Comparison of ENCODE assay signal across 9 cellular contexts in the genomic region with DNA sequence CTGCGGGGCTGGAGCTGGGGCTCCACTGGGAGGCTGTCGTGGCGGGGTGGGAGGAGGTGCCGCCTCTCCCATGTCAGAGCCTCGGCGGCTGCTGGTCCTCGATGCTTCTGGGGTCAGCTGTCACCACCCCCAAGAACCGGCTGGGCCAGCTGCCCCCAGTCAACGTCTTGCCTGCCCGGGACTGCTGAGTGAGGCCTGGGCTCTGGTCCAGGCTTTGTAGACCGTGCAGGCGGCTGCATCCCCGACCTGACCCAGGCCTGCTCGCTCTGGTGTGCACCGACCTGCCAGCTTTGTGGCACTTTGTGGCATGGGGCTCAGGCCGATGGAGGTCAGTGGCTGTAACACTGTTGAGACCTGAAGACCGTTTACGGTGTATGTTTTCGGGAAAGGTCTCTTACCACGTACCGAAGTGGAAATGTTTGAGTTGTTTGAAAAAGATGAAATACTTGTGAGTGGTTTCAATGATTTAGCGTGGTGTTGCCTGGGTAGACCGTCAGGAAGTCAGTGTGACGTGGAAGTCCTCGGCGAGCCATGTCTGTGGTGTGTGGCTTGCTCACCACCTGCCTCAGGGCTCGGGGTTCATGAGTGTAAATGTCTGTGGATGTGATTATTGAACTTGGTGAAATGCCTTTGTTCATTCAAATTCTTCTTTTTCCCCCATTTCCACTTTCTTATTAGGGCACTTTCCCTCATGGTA. TPM values are rescaled to one million over a fixed set of nuclear protein-coding genes. Genes with fewer than 3 reads are reported as not detected.
DNase-seq lines count a peak whose midpoint lies in the region; ATAC-seq and TF ChIP-seq lines count a peak whose summit lies in the region.
"Had no signal": no experiment of that assay in that cellular context is flagged by ENCODE, and none has a peak within 500 bp of the region (broad histone marks: within the 10 kb centered on the region; RNA-seq: fewer than 3 reads in every experiment).

No MANE protein-coding gene starts in this region.

- peak overlapping the region; percentile 2 for H3K14ac ChIP-seq in trophoblast cell (ENCODE audit: low read length)

- H3K27me3 Mint-ChIP-seq in brain, result no peaks in the 10 kb centered on the region

- ATAC-seq in upper lobe of right lung, result peak; percentile 5
- no peak for ATAC-seq in HG03097 (IDR thresholded peaks at IDR 0.05; ENCODE audit: low FRiP score, unreplicated experiment)
- no peak for ATAC-seq in GM18519 (IDR thresholded peaks at IDR 0.05; ENCODE audit: low FRiP score, unreplicated experiment)
- no peak for ATAC-seq in GM18907 (IDR thresholded peaks at IDR 0.05; ENCODE audit: unreplicated experiment)

- H3K36me3 ChIP-seq in trophoblast cell (ENCODE audit: control insufficient read depth in 1 of 2, insufficient read depth in 2 of 2, low read length in 2 of 2), result peaks cover 0 to 3% of the 10 kb centered on the region in 2 experiments
- no peaks in the 10 kb centered on the region for H3K36me3 ChIP-seq in upper lobe of right lung

- peaks cover 6% of the 10 kb centered on the region for H3K79me2 ChIP-seq in trophoblast cell (ENCODE audit: control insufficient read depth, insufficient read depth, low read length, poor library complexity)

- H3K4me1 Mint-ChIP-seq in brain, result peaks cover 32% of the 10 kb centered on the region

- H3K4ac ChIP-seq in trophoblast cell (ENCODE audit: low read depth, low read length), result no peak overlapping the region

- H3K27ac Mint-ChIP-seq in brain, result peak overlapping the region in 4 of 5 experiments; percentile 14 to 76 (median 52)

- H2AK5ac ChIP-seq in trophoblast cell (ENCODE audit: low read length), result no peak overlapping the region

- H3K79me1 ChIP-seq in trophoblast cell (ENCODE audit: low read length), result peaks cover 24% of the 10 kb centered on the region

- H3K4me3 Mint-ChIP-seq in brain, result no peak overlapping the region

- H3K4me3 ChIP-seq in trophoblast cell (ENCODE audit: low read depth, low read length), result no peak overlapping the region
- no peak overlapping the region for H3K4me3 ChIP-seq in upper lobe of right lung

- DNase-seq in activated CD4-positive, alpha-beta T cell treated with anti-CD3 and anti-CD28 coated beads, Interleukin-2, amount 50 U/mL, for 24 hours (ENCODE audit: low read depth in 1 of 2, low spot score in 1 of 2), result peak; percentile 23 to 26
- DNase-seq in trophoblast cell (no peak), upper lobe of right lung (peak; percentile 82)
- DNase-seq: NK-92 treated with Interleukin-12 subunit alpha and Interleukin-12 subunit beta, amount 100 ng/mL, for 24 hours had no signal

- H3K36me3 Mint-ChIP-seq in brain, result peaks cover 50% of the 10 kb centered on the region

- H3K4me2 ChIP-seq in trophoblast cell (ENCODE audit: low read length), result no peak overlapping the region

- no peak overlapping the region for H2BK5ac ChIP-seq in trophoblast cell (ENCODE audit: low read depth, low read length, poor library complexity)

- H4K91ac ChIP-seq in trophoblast cell (ENCODE audit: low read depth, low read length), result no peak overlapping the region

- TF ChIP-seq CTCF in brain (conservative IDR thresholded peaks at IDR 0.05) (no peak), upper lobe of right lung (IDR thresholded peaks at IDR 0.05) (no peak)

- peaks cover 2% of the 10 kb centered on the region for H3K9me3 ChIP-seq in trophoblast cell (ENCODE audit: insufficient read depth, low read depth, low read length)
- no peaks in the 10 kb centered on the region for H3K9me3 ChIP-seq in upper lobe of right lung

- H4K8ac ChIP-seq in trophoblast cell (ENCODE audit: low read depth, low read length), result no peak overlapping the region

- H3K27ac ChIP-seq in trophoblast cell (ENCODE audit: low read depth, low read length), result no peak overlapping the region
- H3K27ac ChIP-seq in upper lobe of right lung, result peak overlapping the region; percentile 52

- no peak overlapping the region for H3K18ac ChIP-seq in trophoblast cell (ENCODE audit: low read length)

- H2BK120ac ChIP-seq in trophoblast cell (ENCODE audit: insufficient read depth, low read length, poor library complexity), result no peak overlapping the region

- no peak overlapping the region for H3K23ac ChIP-seq in trophoblast cell (ENCODE audit: low read length)

- no peak overlapping the region for H3K9ac ChIP-seq in trophoblast cell (ENCODE audit: low read length)

- peaks cover 0 to 5% (median 0%) of the 10 kb centered on the region in 5 experiments for H3K9me3 Mint-ChIP-seq in brain

- 100% methylated on average over 1 of the region's 27 CpGs for WGBS in trophoblast cell (ENCODE audit: extremely low coverage, insufficient coverage, insufficient read length)

- H2BK12ac ChIP-seq in trophoblast cell (ENCODE audit: low read length), result no peak overlapping the region

- H2AFZ ChIP-seq in trophoblast cell (ENCODE audit: insufficient read depth, low read length, poor library complexity), result no peak overlapping the region

- H3K27me3 ChIP-seq in trophoblast cell (ENCODE audit: insufficient read depth, low read length) (no peaks in the 10 kb centered on the region), upper lobe of right lung (no peaks in the 10 kb centered on the region)

- H3K4me1 ChIP-seq in trophoblast cell (ENCODE audit: control insufficient read depth in 1 of 2, insufficient read depth in 2 of 2, low read length in 2 of 2) (peaks cover 25 to 34% of the 10 kb centered on the region in 2 experiments), upper lobe of right lung (peaks cover 36% of the 10 kb centered on the region)

- H4K12ac ChIP-seq in trophoblast cell (ENCODE audit: low read depth, low read length), result no peak overlapping the region

- intact Hi-C loops in upper lobe of right lung (cut with DNase I), result no loop called here

RNA-seq across cellular contexts. Expression of a gene that starts 53.2 kb away (rescaled TPM):
- polyA plus RNA-seq in brain (ENCODE audit: insufficient read depth, low read depth, low replicate concordance), result 0.31 TPM
- 28.8 and 29.8 TPM in 2 replicates for polyA plus RNA-seq in trophoblast cell (2013)
- total RNA-seq in upper lobe of right lung, result 5.6 TPM
- total RNA-seq: mononuclear cell had no signal

Comparison
In these comparisons a context has a peak if more than half of its experiments do, and no peak if none do; other contexts are left out.
1. DNase-seq: peak in activated CD4-positive, alpha-beta T cell treated with anti-CD3 and anti-CD28 coated beads, Interleukin-2, amount 50 U/mL, for 24 hours (2 of 2) and upper lobe of right lung (single experiment); none in trophoblast cell (0 of 2).